In genomic region chr5:53481887-53482716, GRCh38 we compare ENCODE assay signal across 9 cellular contexts. TPM values are rescaled to one million over a fixed set of nuclear protein-coding genes. Genes with fewer than 3 reads are reported as not detected.
DNase-seq lines count a peak whose midpoint lies in the region; TF ChIP-seq lines count a peak whose summit lies in the region.
"Had no signal": no experiment of that assay in that cellular context is flagged by ENCODE, and none has a peak within 500 bp of the region (broad histone marks: within the 10 kb centered on the region; RNA-seq: fewer than 3 reads in every experiment).

No MANE protein-coding gene starts in this region.

- DNase-seq in NCI-H1105 treated with DMSO at 0.1 percent for 48 hours (lab: John Stamatoyannopoulos, UW) (peak; percentile 28), NCI-H1105 (lab: John Stamatoyannopoulos, UW) (no peak), HFF-Myc (ENCODE audit: extremely low read depth, low read depth) (no peak), MV-4-11 (lab: John Stamatoyannopoulos, UW) (peak; percentile 80)
- peak; percentile 42 for DNase-seq in activated CD4-positive, alpha-beta T cell treated with anti-CD3 and anti-CD28 coated beads, Interleukin-2, amount 50 U/mL, for 1 hour
- peak; percentile 29 for DNase-seq in stimulated activated CD8-positive, alpha-beta memory T cell treated with anti-CD3 and anti-CD28 coated beads, Interleukin-7, amount 100 ng/mL, for 24 hours (ENCODE audit: low read depth)

- no peak for TF ChIP-seq CTCF in HFF-Myc (IDR thresholded peaks at IDR 0.05; ENCODE audit: low read depth, low read length, missing control alignments)

- H3K4me3 ChIP-seq in HFF-Myc (replicated peaks; ENCODE audit: low read depth, low read length) (peak overlapping the region; percentile 95), endocrine pancreas (ENCODE audit: control insufficient read depth, insufficient read depth, low read length) (peak overlapping the region; percentile 87), mesodermal cell (ENCODE audit: extremely low read depth, insufficient read depth, low read length, poor library complexity, severe bottlenecking) (peak overlapping the region; percentile 68)

- H3K9me3 ChIP-seq in endocrine pancreas (ENCODE audit: control insufficient read depth, low read length) (no peaks in the 10 kb centered on the region), mesodermal cell (ENCODE audit: control insufficient read depth, low read length) (no peaks in the 10 kb centered on the region)

- 1% methylated on average over 22 to 29 of the region's 36 CpGs for WGBS in mesodermal cell (ENCODE audit: insufficient coverage in 2 of 2), 2 experiments

- no peak overlapping the region for H3K27ac ChIP-seq in mesodermal cell (ENCODE audit: low read depth, low read length, severe bottlenecking)
- H3K27ac ChIP-seq: C4-2B had no signal

- peak overlapping the region; percentile 21 for H3K9ac ChIP-seq in endocrine pancreas (ENCODE audit: control insufficient read depth, insufficient read depth, low read length)

- H3K4me1 ChIP-seq in endocrine pancreas (ENCODE audit: control insufficient read depth, insufficient read depth, low read length) (peaks cover 8% of the 10 kb centered on the region), mesodermal cell (ENCODE audit: control insufficient read depth, insufficient read depth, low read length, poor library complexity, severe bottlenecking) (peaks cover 8% of the 10 kb centered on the region)

- H3K27me3 ChIP-seq in endocrine pancreas (ENCODE audit: control insufficient read depth, insufficient read depth, low read length), result no peaks in the 10 kb centered on the region

- H3K36me3 ChIP-seq in endocrine pancreas (ENCODE audit: control insufficient read depth, insufficient read depth, low read length) (no peaks in the 10 kb centered on the region), mesodermal cell (ENCODE audit: control insufficient read depth, insufficient read depth, low read length) (peaks cover 28% of the 10 kb centered on the region)

RNA-seq across cellular contexts. Expression of gene FST, which starts 1.7 kb away (rescaled TPM):
- polyA plus RNA-seq in mesodermal cell (2013, experiment 1 of 2), result 42.1 TPM
- 31.6 TPM for polyA plus RNA-seq in mesodermal cell (2013, experiment 2 of 2)

Comparison
In these comparisons a context has a peak if more than half of its experiments do, and no peak if none do; other contexts are left out.
1. DNase-seq: peak in NCI-H1105 treated with DMSO at 0.1 percent for 48 hours (single experiment), MV-4-11 (single experiment), activated CD4-positive, alpha-beta T cell treated with anti-CD3 and anti-CD28 coated beads, Interleukin-2, amount 50 U/mL, for 1 hour (single experiment) and stimulated activated CD8-positive, alpha-beta memory T cell treated with anti-CD3 and anti-CD28 coated beads, Interleukin-7, amount 100 ng/mL, for 24 hours (single experiment); none in NCI-H1105 (single experiment) and HFF-Myc (single experiment).
2. Peak in every context shown above with its lines, with median percentiles within 50 percentile points of each other: H3K4me3 ChIP-seq.